ENCODE assay signal across 1 cellular context in genomic region chr2:75604479-75604878, GRCh38.
TF ChIP-seq lines count a peak whose summit lies in the region.

No MANE protein-coding gene starts in this region.

TF ChIP-seq in IMR-90, 13 proteins besides CTCF, POLR2A, EP300 and RAD21:
- TF ChIP-seq MAZ (IDR thresholded peaks at IDR 0.05; ENCODE audit: borderline replicate concordance, low read depth, low read length) (no peak), NFE2L2 (IDR thresholded peaks at IDR 0.05; ENCODE audit: low read depth, low read length) (no peak), USF2 (IDR thresholded peaks at IDR 0.05; ENCODE audit: low read depth, low read length) (no peak), CEBPB (IDR thresholded peaks at IDR 0.05; ENCODE audit: low read depth, low read length) (no peak), RFX5 (IDR thresholded peaks at IDR 0.05; ENCODE audit: low read depth, low read length) (no peak), SMC3 (IDR thresholded peaks at IDR 0.05; ENCODE audit: low read depth, low read length) (no peak), CHD1 (IDR thresholded peaks at IDR 0.05; ENCODE audit: low read depth, low read length) (no peak), MAFK (IDR thresholded peaks at IDR 0.05; ENCODE audit: low read depth, low read length) (no peak), FOS (IDR thresholded peaks at IDR 0.05; ENCODE audit: low read depth, low read length) (no peak)
